In the genomic region with DNA sequence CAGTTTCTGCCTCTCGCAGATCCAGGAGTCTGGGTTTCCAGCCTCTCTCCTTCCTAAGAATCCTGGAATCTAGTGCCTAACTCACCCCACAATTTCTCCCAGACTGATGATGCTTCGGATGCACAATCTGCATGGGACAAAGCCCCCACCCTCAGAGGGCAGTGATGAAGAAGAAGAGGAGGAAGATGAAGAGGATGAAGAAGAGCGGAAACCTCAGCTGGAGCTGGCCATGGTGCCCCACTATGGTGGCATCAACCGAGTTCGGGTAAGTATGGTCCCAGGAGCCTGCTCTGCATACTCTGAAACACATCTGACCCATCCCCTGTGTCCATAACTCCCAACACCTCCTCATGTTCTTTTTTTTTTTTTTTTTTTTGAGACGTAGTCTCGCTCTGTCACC, we compare ENCODE assay signal across 8 cellular contexts. TPM values are rescaled to one million over a fixed set of nuclear protein-coding genes. Genes with fewer than 3 reads are reported as not detected.
A peak's percentile ranks its signal among the peaks of the same experiment; 100 is the strongest.
DNase-seq lines count a peak whose midpoint lies in the region; ATAC-seq and FAIRE-seq lines count a peak whose summit lies in the region.

No MANE protein-coding gene starts in this region.

- H3K36me3 Mint-ChIP-seq in IgD-negative memory B cell: peaks cover 1% of the 10 kb centered on the region
- peaks cover 48% of the 10 kb centered on the region for H3K36me3 Mint-ChIP-seq in central memory CD8-positive, alpha-beta T cell (ENCODE audit: insufficient read depth)

- H3K4me3 ChIP-seq in ACC112 (ENCODE audit: low read depth, low read length) (peak overlapping the region; percentile 98), muscle layer of duodenum (ENCODE audit: low read depth in 1 of 2, low read length in 2 of 2) (peak overlapping the region; percentile 88 to 95)

- FAIRE-seq in RCC 7860 (lab: Jason Lieb, UNC): no peak

- H3K27ac ChIP-seq in ACC112 (ENCODE audit: low read depth, low read length) (peak overlapping the region; percentile 79; the same call in 1 of the 2 replicates), muscle layer of duodenum (ENCODE audit: low read length) (peak overlapping the region; percentile 94)

- H3K4me3 Mint-ChIP-seq in IgD-negative memory B cell: peak overlapping the region; percentile 94 to 100 (median 98)
- H3K4me3 Mint-ChIP-seq in central memory CD8-positive, alpha-beta T cell: peak overlapping the region; percentile 94

- peaks cover 17 to 24% (median 22%) of the 10 kb centered on the region in 3 donors for H3K4me1 Mint-ChIP-seq in IgD-negative memory B cell
- peaks cover 40% of the 10 kb centered on the region for H3K4me1 Mint-ChIP-seq in central memory CD8-positive, alpha-beta T cell

- H3K9me3 Mint-ChIP-seq in IgD-negative memory B cell: no peaks in the 10 kb centered on the region
- H3K9me3 Mint-ChIP-seq in central memory CD8-positive, alpha-beta T cell: no peaks in the 10 kb centered on the region

- H3K27me3 Mint-ChIP-seq in IgD-negative memory B cell: peaks cover 9% of the 10 kb centered on the region
- H3K27me3 Mint-ChIP-seq in central memory CD8-positive, alpha-beta T cell: peaks cover 15% of the 10 kb centered on the region

- peak overlapping the region in 2 of 3 donors; percentile 78 to 98 for H3K27ac Mint-ChIP-seq in IgD-negative memory B cell
- peak overlapping the region; percentile 95 for H3K27ac Mint-ChIP-seq in central memory CD8-positive, alpha-beta T cell (ENCODE audit: low read depth)

- peaks cover 6% of the 10 kb centered on the region; the same call in 1 of the 2 replicates for H3K27me3 ChIP-seq in ACC112 (ENCODE audit: insufficient read depth, low read length)
- peaks cover 14% of the 10 kb centered on the region for H3K27me3 ChIP-seq in muscle layer of duodenum (ENCODE audit: low read depth, low read length)

- H3K79me2 ChIP-seq in ACC112 (ENCODE audit: control insufficient read depth, insufficient read depth, low read length, unreplicated experiment): peaks cover 16% of the 10 kb centered on the region

- no peak for DNase-seq in central memory CD8-positive, alpha-beta T cell (ENCODE audit: low spot score in 2 of 2)
- DNase-seq in OCI-M2 (lab: John Stamatoyannopoulos, UW; ENCODE audit: unreplicated experiment): no peak
- DNase-seq in RCC 7860 (ENCODE audit: low spot score): no peak
- no peak for DNase-seq in COLO668 (lab: John Stamatoyannopoulos, UW; ENCODE audit: unreplicated experiment)

- H3K36me3 ChIP-seq in ACC112 (ENCODE audit: insufficient read depth, low read length) (no peaks in the 10 kb centered on the region; the same call in 1 of the 2 replicates), muscle layer of duodenum (ENCODE audit: control insufficient read depth in 1 of 2, insufficient read depth in 2 of 2, low read length in 2 of 2) (peaks cover 30 to 37% of the 10 kb centered on the region in 2 donors)

- H3K4me1 ChIP-seq in ACC112 (ENCODE audit: control insufficient read depth, insufficient read depth, low read length, unreplicated experiment) (peaks cover 6% of the 10 kb centered on the region), muscle layer of duodenum (ENCODE audit: control insufficient read depth in 1 of 2, insufficient read depth in 2 of 2, low read length in 2 of 2) (peaks cover 13 to 24% of the 10 kb centered on the region in 2 donors)

- no peak for ATAC-seq in central memory CD8-positive, alpha-beta T cell (replicated peaks; ENCODE audit: extremely low read depth, poor library complexity, severe bottlenecking)
- ATAC-seq in HG03280 (IDR thresholded peaks at IDR 0.05; ENCODE audit: unreplicated experiment): no peak

- H2AFZ ChIP-seq in ACC112 (ENCODE audit: low read length, unreplicated experiment): peak overlapping the region; percentile 50

- no peaks in the 10 kb centered on the region for H3K9me3 ChIP-seq in muscle layer of duodenum (ENCODE audit: control insufficient read depth in 1 of 2, low read length in 2 of 2)

RNA-seq across cellular contexts. Expression of a gene that starts 0.8 kb away (rescaled TPM):
- 40.3 TPM for polyA plus RNA-seq in IgD-negative memory B cell

RNA-seq across cellular contexts. Expression of a gene that starts 8.8 kb away (rescaled TPM):
- 0.48 TPM for polyA plus RNA-seq in IgD-negative memory B cell

RNA-seq across cellular contexts. Expression of a gene that starts 22.6 kb away (rescaled TPM):
- 31.8 TPM for polyA plus RNA-seq in IgD-negative memory B cell

RNA-seq across cellular contexts. Expression of a gene that starts 53.1 kb away (rescaled TPM):
- polyA plus RNA-seq in IgD-negative memory B cell: not detected

RNA-seq across cellular contexts. Expression of a gene that starts 55.2 kb away (rescaled TPM):
- polyA plus RNA-seq in IgD-negative memory B cell: 29.2 TPM
